ENCODE assay signal across 8 cellular contexts in the genomic region with DNA sequence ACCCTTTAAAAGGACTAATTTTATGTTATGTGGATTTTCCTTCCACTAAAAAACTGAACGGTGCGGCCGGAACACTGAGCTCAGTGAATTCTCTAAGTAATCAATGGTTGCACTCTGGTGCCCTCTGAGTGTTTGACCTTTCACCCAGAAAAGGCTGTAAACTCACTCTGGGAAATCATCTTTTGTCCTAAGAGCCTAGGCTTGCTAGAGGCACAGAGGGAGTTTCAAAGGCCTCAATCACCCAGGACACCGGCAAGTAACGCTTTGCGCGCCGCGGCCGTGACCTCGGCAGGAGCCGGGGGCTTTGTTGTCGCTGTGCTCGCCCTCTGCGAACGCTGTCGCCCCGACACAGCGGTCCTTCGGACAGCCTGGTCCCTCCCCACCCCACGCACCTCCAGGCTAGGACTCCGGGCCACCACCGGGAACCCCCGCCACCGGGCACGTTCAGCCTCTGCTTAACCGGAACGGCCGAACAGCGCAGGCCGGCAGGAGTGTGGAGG. TPM values are rescaled to one million over a fixed set of nuclear protein-coding genes. Genes with fewer than 3 reads are reported as not detected.
DNase-seq lines count a peak whose midpoint lies in the region; ATAC-seq, FAIRE-seq and TF ChIP-seq lines count a peak whose summit lies in the region.

No MANE protein-coding gene starts in this region.

- no peak for TF ChIP-seq POLR2A in endothelial cell of umbilical vein (IDR thresholded peaks at IDR 0.05; ENCODE audit: low read depth, low read length)

- no peaks in the 10 kb centered on the region for H3K9me3 Mint-ChIP-seq in activated CD8-positive, alpha-beta memory T cell treated with anti-CD3 and anti-CD28 coated beads, Interleukin-2, amount 10 ng/mL, durations not matched to agents 7 days and 5 days (ENCODE audit: low read depth)

- H3K27me3 Mint-ChIP-seq in activated CD8-positive, alpha-beta memory T cell treated with anti-CD3 and anti-CD28 coated beads, Interleukin-2, amount 10 ng/mL, durations not matched to agents 7 days and 5 days = no peaks in the 10 kb centered on the region

- CTCF ChIA-PET in activated CD8-positive, alpha-beta memory T cell treated with anti-CD3 and anti-CD28 coated beads, Interleukin-2, amount 10 ng/mL, durations not matched to agents 7 days and 5 days (lab: Charles Lee) = interaction anchor here (0.6 to 1.1 kb wide), 4 partner anchors 10 to 52 kb away, joined by 3 to 4 read pairs (median 3); no protein-coding TSS in a partner anchor
- CTCF ChIA-PET in endothelial cell of umbilical vein (lab: Charles Lee) = interaction anchor here (1.0 kb wide), 1 partner anchor 79 kb away, joined by 4 read pairs; no protein-coding TSS in a partner anchor

- H3K9me3 ChIP-seq in endothelial cell of umbilical vein (replicated peaks; ENCODE audit: control insufficient read depth, insufficient read depth, low read length) (no peaks in the 10 kb centered on the region), neuron (ENCODE audit: low read length) (no peaks in the 10 kb centered on the region)

- DNase-seq in activated CD8-positive, alpha-beta memory T cell treated with anti-CD3 and anti-CD28 coated beads, Interleukin-2, amount 10 ng/mL, durations not matched to agents 7 days and 5 days = no peak
- DNase-seq in activated CD8-positive, alpha-beta memory T cell treated with anti-CD3 and anti-CD28 coated beads for 24 hours = no peak
- peak; percentile 63 for DNase-seq in RKO (ENCODE audit: low spot score)
- DNase-seq in endothelial cell of umbilical vein (ENCODE audit: low read depth, low spot score) = no peak
- DNase-seq in sciatic nerve (ENCODE audit: low spot score) = no peak
- DNase-seq in NCI-H2107 (lab: John Stamatoyannopoulos, UW) = no peak

- TF ChIP-seq CTCF in endothelial cell of umbilical vein (IDR thresholded peaks at IDR 0.05; ENCODE audit: extremely low read depth in 1 of 2, insufficient read depth in 1 of 2, low read depth in 1 of 2, low read length in 2 of 2) = no peak

- H3K36me3 Mint-ChIP-seq in activated CD8-positive, alpha-beta memory T cell treated with anti-CD3 and anti-CD28 coated beads, Interleukin-2, amount 10 ng/mL, durations not matched to agents 7 days and 5 days = peaks cover 8% of the 10 kb centered on the region

- no peaks in the 10 kb centered on the region for H4K20me1 ChIP-seq in endothelial cell of umbilical vein (replicated peaks; ENCODE audit: control insufficient read depth, extremely low read depth, insufficient read depth, low read length)

- FAIRE-seq in endothelial cell of umbilical vein (lab: Jason Lieb, UNC) = no peak

- H3K4me1 ChIP-seq in endothelial cell of umbilical vein (ENCODE audit: control insufficient read depth, extremely low read depth, insufficient read depth, low read length) (peaks cover 11% of the 10 kb centered on the region), neuron (ENCODE audit: insufficient read depth, low read length) (peaks cover 18% of the 10 kb centered on the region)

- H3K4me3 Mint-ChIP-seq in activated CD8-positive, alpha-beta memory T cell treated with anti-CD3 and anti-CD28 coated beads, Interleukin-2, amount 10 ng/mL, durations not matched to agents 7 days and 5 days = peak overlapping the region; percentile 82

- ATAC-seq in activated CD8-positive, alpha-beta memory T cell treated with anti-CD3 and anti-CD28 coated beads, Interleukin-2, amount 10 ng/mL, durations not matched to agents 7 days and 5 days = peak; percentile 1
- ATAC-seq in HG02884 (IDR thresholded peaks at IDR 0.05; ENCODE audit: unreplicated experiment) (peak; percentile 22), sciatic nerve (no peak)

- peak overlapping the region; percentile 86 for H3K4me2 ChIP-seq in endothelial cell of umbilical vein (ENCODE audit: insufficient read depth, low read length)

- H3K79me2 ChIP-seq in endothelial cell of umbilical vein (ENCODE audit: control insufficient read depth, insufficient read depth, low read length) = peaks cover 39% of the 10 kb centered on the region

- H3K27ac ChIP-seq in endothelial cell of umbilical vein (ENCODE audit: insufficient read depth, low read depth, low read length) = peak overlapping the region; percentile 88

- no peaks in the 10 kb centered on the region for H3K9me1 ChIP-seq in endothelial cell of umbilical vein (replicated peaks; ENCODE audit: control insufficient read depth, extremely low read depth, insufficient read depth, low read length)

- H3K4me1 Mint-ChIP-seq in activated CD8-positive, alpha-beta memory T cell treated with anti-CD3 and anti-CD28 coated beads, Interleukin-2, amount 10 ng/mL, durations not matched to agents 7 days and 5 days = peaks cover 46% of the 10 kb centered on the region

- intact Hi-C loops in endothelial cell of umbilical vein (cut with micrococcal nuclease) = loop anchor here (1.0 to 5.0 kb wide), 4 partner anchors 73 to 666 kb away; a partner anchor contains a TSS
- intact Hi-C loops in sciatic nerve (cut with DNase I) = no loop called here

- H2AFZ ChIP-seq in endothelial cell of umbilical vein (ENCODE audit: low read depth, low read length) = peak overlapping the region; percentile 78
- peak overlapping the region; percentile 6 for H2AFZ ChIP-seq in neuron (ENCODE audit: low read depth, low read length)

- POLR2A ChIA-PET in endothelial cell of umbilical vein (lab: Charles Lee) = no interaction called here

- H3K4me3 ChIP-seq in endothelial cell of umbilical vein (replicated peaks in 1 of 3; ENCODE audit: insufficient read depth in 1 of 3, low read depth in 1 of 3, low read length in 3 of 3) (peak overlapping the region; percentile 47 to 84 (median 76)), neuron (ENCODE audit: low read length) (peak overlapping the region; percentile 61)

- peak overlapping the region; percentile 88 for H3K27ac Mint-ChIP-seq in activated CD8-positive, alpha-beta memory T cell treated with anti-CD3 and anti-CD28 coated beads, Interleukin-2, amount 10 ng/mL, durations not matched to agents 7 days and 5 days

- dilution Hi-C loops in endothelial cell of umbilical vein (cut with MboI; ENCODE audit: extremely low pct_ligation_motif_present, low sequenced_read_pairs) = no loop called here

- H3K36me3 ChIP-seq in endothelial cell of umbilical vein (ENCODE audit: control insufficient read depth in 2 of 2, extremely low read depth in 1 of 2, insufficient read depth in 2 of 2, low read length in 2 of 2) (no peaks in the 10 kb centered on the region), neuron (ENCODE audit: insufficient read depth, low read length) (peaks cover 2% of the 10 kb centered on the region)

- H3K27me3 ChIP-seq in endothelial cell of umbilical vein (ENCODE audit: control insufficient read depth in 2 of 2, insufficient read depth in 2 of 2, low read length in 2 of 2) = no peaks in the 10 kb centered on the region
- no peaks in the 10 kb centered on the region for H3K27me3 ChIP-seq in neuron (ENCODE audit: insufficient read depth, low read length)

- H3K9ac ChIP-seq in endothelial cell of umbilical vein (replicated peaks; ENCODE audit: extremely low read depth, insufficient read depth, low read length) = peak overlapping the region; percentile 77

- BruUV-seq in endothelial cell of umbilical vein (replicated peaks; lab: Mats Ljungman, UMichigan) = no TSS peak

TF ChIP-seq in endothelial cell of umbilical vein, 7 proteins besides CTCF, POLR2A, EP300 and RAD21:
- TF ChIP-seq POLR2AphosphoS5 (IDR thresholded peaks at IDR 0.05; ENCODE audit: insufficient read depth, low read depth, low read length) (no peak), EZH2 (IDR thresholded peaks at IDR 0.05; ENCODE audit: borderline replicate concordance, low read depth, low read length, severe bottlenecking) (no peak), FOS (IDR thresholded peaks at IDR 0.05; ENCODE audit: borderline replicate concordance, insufficient read depth, low read length) (no peak), JUN (IDR thresholded peaks at IDR 0.05; ENCODE audit: borderline replicate concordance, insufficient read depth, insufficient read length, low read depth) (no peak), MYC (IDR thresholded peaks at IDR 0.05; ENCODE audit: low read depth, low read length) (no peak), GATA2 (IDR thresholded peaks at IDR 0.05; ENCODE audit: insufficient read depth, insufficient read length, low read depth, low read length) (no peak)
- TF ChIP-seq, protein P1, sequence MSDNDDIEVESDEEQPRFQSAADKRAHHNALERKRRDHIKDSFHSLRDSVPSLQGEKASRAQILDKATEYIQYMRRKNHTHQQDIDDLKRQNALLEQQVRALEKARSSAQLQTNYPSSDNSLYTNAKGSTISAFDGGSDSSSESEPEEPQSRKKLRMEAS (IDR thresholded peaks at IDR 0.05; ENCODE audit: insufficient read depth, insufficient read length) = no peak

RNA-seq across cellular contexts. Expression of a gene that starts 0.7 kb away (rescaled TPM):
- total RNA-seq in activated CD8-positive, alpha-beta memory T cell treated with anti-CD3 and anti-CD28 coated beads, Interleukin-2, amount 10 ng/mL, durations not matched to agents 7 days and 5 days = 10 to 100 TPM; 16.3 to 20.0 TPM
- total RNA-seq in endothelial cell of umbilical vein (20.6 and 22.2 TPM in 2 replicates), sciatic nerve (32.5 TPM)
- polyA plus RNA-seq in endothelial cell of umbilical vein = 11.7 and 14.2 TPM in 2 replicates
- 14.8 and 15.2 TPM in 2 replicates for polyA plus RNA-seq in endothelial cell of umbilical vein (2011; cell fraction: cytosol; rRNA removed)
- 10.0 and 10.7 TPM in 2 replicates for polyA plus RNA-seq in endothelial cell of umbilical vein (2011; cell fraction: nucleus; rRNA removed)
- 22.0 and 28.1 TPM in 2 replicates for polyA plus RNA-seq in endothelial cell of umbilical vein (2012)
- polyA minus RNA-seq in endothelial cell of umbilical vein = 12.9 and 14.6 TPM in 2 replicates
- polyA minus RNA-seq in endothelial cell of umbilical vein (2011; cell fraction: cytosol; rRNA and poly(A)+ RNA removed) = 16.0 TPM
- 7.9 and 11.8 TPM in 2 replicates for polyA minus RNA-seq in endothelial cell of umbilical vein (2011; cell fraction: nucleus; rRNA and poly(A)+ RNA removed)

RNA-seq across cellular contexts. Expression of a gene that starts 22.2 kb away (rescaled TPM):
- under 1 TPM in 1 of 2 experiments, not detected in 1; 0.38 TPM for total RNA-seq in activated CD8-positive, alpha-beta memory T cell treated with anti-CD3 and anti-CD28 coated beads, Interleukin-2, amount 10 ng/mL, durations not matched to agents 7 days and 5 days
- total RNA-seq in endothelial cell of umbilical vein = 0.66 TPM in 1 of 2 replicates, not detected in the other
- polyA plus RNA-seq in endothelial cell of umbilical vein = not detected in 2 replicates
- not detected in 2 replicates for polyA plus RNA-seq in endothelial cell of umbilical vein (2011; cell fraction: cytosol; rRNA removed)
- polyA plus RNA-seq in endothelial cell of umbilical vein (2011; cell fraction: nucleus; rRNA removed) = 0.36 TPM in 1 of 2 replicates, not detected in the other
- polyA plus RNA-seq in endothelial cell of umbilical vein (2012) = 0.11 TPM in 1 of 2 replicates, not detected in the other
- polyA minus RNA-seq in endothelial cell of umbilical vein = 0.15 TPM in 1 of 2 replicates, not detected in the other
- 3.9 TPM for polyA minus RNA-seq in endothelial cell of umbilical vein (2011; cell fraction: cytosol; rRNA and poly(A)+ RNA removed)
- 0.29 and 0.82 TPM in 2 replicates for polyA minus RNA-seq in endothelial cell of umbilical vein (2011; cell fraction: nucleus; rRNA and poly(A)+ RNA removed)
- total RNA-seq in sciatic nerve = 0.98 TPM
